Comparison of ENCODE assay signal across 1 cellular context in the genomic region with DNA sequence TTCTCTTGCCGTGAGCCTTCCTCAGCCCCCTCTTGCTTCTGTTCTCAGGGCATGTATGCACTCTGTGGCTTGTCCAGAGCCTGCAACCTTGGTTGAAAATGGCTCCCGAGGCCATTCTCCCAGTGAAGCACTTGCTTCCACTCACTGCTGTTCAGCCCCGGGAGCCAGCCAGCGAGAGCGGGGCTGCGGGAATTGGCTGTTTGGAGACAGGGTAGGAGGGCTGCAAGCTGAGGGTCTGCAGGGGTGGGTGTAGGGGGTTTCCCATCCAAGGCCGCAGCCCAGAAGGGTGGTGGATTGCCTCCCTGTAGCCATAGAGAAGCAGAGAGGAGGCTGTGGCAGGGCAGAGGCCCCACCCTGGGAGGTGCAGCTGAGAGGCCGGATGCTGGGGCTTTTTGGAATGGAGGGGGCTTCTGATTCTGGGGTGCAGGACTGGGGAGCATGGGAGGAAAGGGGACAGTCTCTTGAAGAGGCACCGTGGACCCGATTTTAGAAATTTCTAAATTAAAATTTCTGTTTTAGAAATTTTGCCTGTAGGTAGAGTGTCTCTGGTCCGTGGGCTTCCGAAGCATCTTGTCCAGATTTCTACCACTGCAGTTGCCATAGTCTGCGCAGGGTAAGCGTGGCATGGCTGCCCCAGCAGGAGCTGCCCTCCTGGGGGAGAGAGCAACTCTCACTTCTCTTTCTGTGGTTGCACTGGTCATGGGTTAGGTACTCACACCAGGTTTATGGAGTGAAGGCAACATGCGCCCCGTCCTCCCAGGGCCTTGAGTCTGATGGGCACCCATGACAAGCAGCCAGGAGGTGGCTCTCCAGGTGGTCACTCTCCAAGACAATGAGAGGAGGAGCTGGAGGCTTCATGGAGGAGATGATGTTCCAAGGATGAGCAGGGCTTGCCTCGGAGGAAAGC.
TF ChIP-seq lines count a peak whose summit lies in the region.

No MANE protein-coding gene starts in this region.

TF ChIP-seq in HepG2, 621 proteins besides CTCF, POLR2A, EP300 and RAD21:
- TF ChIP-seq NFYB (CRISPR knock-in tag; IDR thresholded peaks at IDR 0.05) (no peak), POLR2AphosphoS2 (IDR thresholded peaks at IDR 0.05; ENCODE audit: low read depth, low read length) (no peak), ZFP36L1 (CRISPR knock-in tag; IDR thresholded peaks at IDR 0.05) (no peak), ZNF775 (CRISPR knock-in tag; IDR thresholded peaks at IDR 0.05; ENCODE audit: borderline replicate concordance) (no peak), KLF9 (CRISPR knock-in tag; IDR thresholded peaks at IDR 0.05; ENCODE audit: low read depth) (no peak), ARNTL (CRISPR knock-in tag; IDR thresholded peaks at IDR 0.05) (no peak), NCOR1 (IDR thresholded peaks at IDR 0.05; ENCODE audit: borderline replicate concordance, low read length) (no peak), NFIB (CRISPR knock-in tag; IDR thresholded peaks at IDR 0.05; ENCODE audit: borderline replicate concordance) (no peak), KLF15 (CRISPR knock-in tag; IDR thresholded peaks at IDR 0.05; ENCODE audit: borderline replicate concordance) (no peak), ZNF749 (CRISPR knock-in tag; IDR thresholded peaks at IDR 0.05; ENCODE audit: borderline replicate concordance) (no peak), ASH2L (IDR thresholded peaks at IDR 0.05; ENCODE audit: insufficient read length, low read depth, low read length) (no peak), PPARG (CRISPR knock-in tag; conservative IDR thresholded peaks at IDR 0.05) (no peak), ZKSCAN8 (CRISPR knock-in tag; IDR thresholded peaks at IDR 0.05; ENCODE audit: borderline replicate concordance) (no peak), ZFAT (CRISPR knock-in tag; conservative IDR thresholded peaks at IDR 0.05) (no peak)
- TF ChIP-seq, protein P1, sequence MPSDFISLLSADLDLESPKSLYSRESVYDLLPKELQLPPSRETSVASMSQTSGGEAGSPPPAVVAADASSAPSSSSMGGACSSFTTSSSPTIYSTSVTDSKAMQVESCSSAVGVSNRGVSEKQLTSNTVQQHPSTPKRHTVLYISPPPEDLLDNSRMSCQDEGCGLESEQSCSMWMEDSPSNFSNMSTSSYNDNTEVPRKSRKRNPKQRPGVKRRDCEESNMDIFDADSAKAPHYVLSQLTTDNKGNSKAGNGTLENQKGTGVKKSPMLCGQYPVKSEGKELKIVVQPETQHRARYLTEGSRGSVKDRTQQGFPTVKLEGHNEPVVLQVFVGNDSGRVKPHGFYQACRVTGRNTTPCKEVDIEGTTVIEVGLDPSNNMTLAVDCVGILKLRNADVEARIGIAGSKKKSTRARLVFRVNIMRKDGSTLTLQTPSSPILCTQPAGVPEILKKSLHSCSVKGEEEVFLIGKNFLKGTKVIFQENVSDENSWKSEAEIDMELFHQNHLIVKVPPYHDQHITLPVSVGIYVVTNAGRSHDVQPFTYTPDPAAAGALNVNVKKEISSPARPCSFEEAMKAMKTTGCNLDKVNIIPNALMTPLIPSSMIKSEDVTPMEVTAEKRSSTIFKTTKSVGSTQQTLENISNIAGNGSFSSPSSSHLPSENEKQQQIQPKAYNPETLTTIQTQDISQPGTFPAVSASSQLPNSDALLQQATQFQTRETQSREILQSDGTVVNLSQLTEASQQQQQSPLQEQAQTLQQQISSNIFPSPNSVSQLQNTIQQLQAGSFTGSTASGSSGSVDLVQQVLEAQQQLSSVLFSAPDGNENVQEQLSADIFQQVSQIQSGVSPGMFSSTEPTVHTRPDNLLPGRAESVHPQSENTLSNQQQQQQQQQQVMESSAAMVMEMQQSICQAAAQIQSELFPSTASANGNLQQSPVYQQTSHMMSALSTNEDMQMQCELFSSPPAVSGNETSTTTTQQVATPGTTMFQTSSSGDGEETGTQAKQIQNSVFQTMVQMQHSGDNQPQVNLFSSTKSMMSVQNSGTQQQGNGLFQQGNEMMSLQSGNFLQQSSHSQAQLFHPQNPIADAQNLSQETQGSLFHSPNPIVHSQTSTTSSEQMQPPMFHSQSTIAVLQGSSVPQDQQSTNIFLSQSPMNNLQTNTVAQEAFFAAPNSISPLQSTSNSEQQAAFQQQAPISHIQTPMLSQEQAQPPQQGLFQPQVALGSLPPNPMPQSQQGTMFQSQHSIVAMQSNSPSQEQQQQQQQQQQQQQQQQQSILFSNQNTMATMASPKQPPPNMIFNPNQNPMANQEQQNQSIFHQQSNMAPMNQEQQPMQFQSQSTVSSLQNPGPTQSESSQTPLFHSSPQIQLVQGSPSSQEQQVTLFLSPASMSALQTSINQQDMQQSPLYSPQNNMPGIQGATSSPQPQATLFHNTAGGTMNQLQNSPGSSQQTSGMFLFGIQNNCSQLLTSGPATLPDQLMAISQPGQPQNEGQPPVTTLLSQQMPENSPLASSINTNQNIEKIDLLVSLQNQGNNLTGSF (CRISPR knock-in tag; IDR thresholded peaks at IDR 0.05): no peak
- TF ChIP-seq, protein P2, sequence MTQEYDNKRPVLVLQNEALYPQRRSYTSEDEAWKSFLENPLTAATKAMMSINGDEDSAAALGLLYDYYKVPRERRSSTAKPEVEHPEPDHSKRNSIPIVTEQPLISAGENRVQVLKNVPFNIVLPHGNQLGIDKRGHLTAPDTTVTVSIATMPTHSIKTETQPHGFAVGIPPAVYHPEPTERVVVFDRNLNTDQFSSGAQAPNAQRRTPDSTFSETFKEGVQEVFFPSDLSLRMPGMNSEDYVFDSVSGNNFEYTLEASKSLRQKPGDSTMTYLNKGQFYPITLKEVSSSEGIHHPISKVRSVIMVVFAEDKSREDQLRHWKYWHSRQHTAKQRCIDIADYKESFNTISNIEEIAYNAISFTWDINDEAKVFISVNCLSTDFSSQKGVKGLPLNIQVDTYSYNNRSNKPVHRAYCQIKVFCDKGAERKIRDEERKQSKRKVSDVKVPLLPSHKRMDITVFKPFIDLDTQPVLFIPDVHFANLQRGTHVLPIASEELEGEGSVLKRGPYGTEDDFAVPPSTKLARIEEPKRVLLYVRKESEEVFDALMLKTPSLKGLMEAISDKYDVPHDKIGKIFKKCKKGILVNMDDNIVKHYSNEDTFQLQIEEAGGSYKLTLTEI (CRISPR knock-in tag; conservative IDR thresholded peaks at IDR 0.05): no peak
- TF ChIP-seq, protein P3, sequence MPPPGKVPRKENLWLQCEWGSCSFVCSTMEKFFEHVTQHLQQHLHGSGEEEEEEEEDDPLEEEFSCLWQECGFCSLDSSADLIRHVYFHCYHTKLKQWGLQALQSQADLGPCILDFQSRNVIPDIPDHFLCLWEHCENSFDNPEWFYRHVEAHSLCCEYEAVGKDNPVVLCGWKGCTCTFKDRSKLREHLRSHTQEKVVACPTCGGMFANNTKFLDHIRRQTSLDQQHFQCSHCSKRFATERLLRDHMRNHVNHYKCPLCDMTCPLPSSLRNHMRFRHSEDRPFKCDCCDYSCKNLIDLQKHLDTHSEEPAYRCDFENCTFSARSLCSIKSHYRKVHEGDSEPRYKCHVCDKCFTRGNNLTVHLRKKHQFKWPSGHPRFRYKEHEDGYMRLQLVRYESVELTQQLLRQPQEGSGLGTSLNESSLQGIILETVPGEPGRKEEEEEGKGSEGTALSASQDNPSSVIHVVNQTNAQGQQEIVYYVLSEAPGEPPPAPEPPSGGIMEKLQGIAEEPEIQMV (CRISPR knock-in tag; IDR thresholded peaks at IDR 0.05; ENCODE audit: low read depth): no peak
TF ChIP-seq in HepG2: peak in this region for 0.
